ENCODE assay signal across 10 cellular contexts in the genomic region with DNA sequence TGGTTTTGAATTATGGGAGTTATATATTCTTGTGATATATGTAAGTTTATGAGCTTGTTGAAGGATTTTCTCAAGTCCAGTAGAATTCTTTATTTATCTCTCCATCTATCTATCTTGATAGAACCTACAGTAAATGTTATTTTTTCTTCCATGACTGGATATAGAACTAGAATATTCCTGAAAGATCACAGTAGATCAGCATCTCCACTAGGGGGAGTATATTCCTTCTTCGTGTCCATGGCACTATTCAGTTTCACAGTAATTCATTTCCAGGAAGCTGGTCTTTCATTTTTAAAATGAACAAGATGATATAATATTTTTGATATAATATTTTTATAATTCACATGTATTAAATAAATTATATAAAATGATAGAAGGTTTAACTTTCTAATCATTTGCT. TPM values are rescaled to one million over a fixed set of nuclear protein-coding genes. Genes with fewer than 3 reads are reported as not detected.
DNase-seq lines count a peak whose midpoint lies in the region; ATAC-seq, FAIRE-seq and TF ChIP-seq lines count a peak whose summit lies in the region.
"Had no signal": no experiment of that assay in that cellular context is flagged by ENCODE, and none has a peak within 500 bp of the region (broad histone marks: within the 10 kb centered on the region; RNA-seq: fewer than 3 reads in every experiment).

No MANE protein-coding gene starts in this region.

- CTCF ChIA-PET in endothelial cell of umbilical vein (lab: Charles Lee), result interaction anchor here (0.8 to 1.0 kb wide), 2 partner anchors 12 to 108 kb away, joined by 3 to 6 read pairs; no protein-coding TSS in a partner anchor

- no TSS peak for BruUV-seq in endothelial cell of umbilical vein (replicated peaks; lab: Mats Ljungman, UMichigan)

- H3K9ac ChIP-seq in endothelial cell of umbilical vein (replicated peaks; ENCODE audit: extremely low read depth, insufficient read depth, low read length), result no peak overlapping the region

- DNase-seq in heart left ventricle (no peak), right cardiac atrium (no peak), NCI-H82 (lab: John Stamatoyannopoulos, UW) (peak; percentile 80), endothelial cell of umbilical vein (ENCODE audit: low read depth, low spot score) (peak; percentile 1), type B pancreatic cell (ENCODE audit: extremely low spot score, unreplicated experiment) (no peak)
- no peak for DNase-seq in stimulated activated effector memory CD8-positive, alpha-beta T cell treated with anti-CD3 and anti-CD28 coated beads, Interleukin-12 subunit alpha, Interleukin-12 subunit beta, amount 100 ng/mL, for 72 hours (ENCODE audit: low spot score in 2 of 2)
- no peak for DNase-seq in activated CD4-positive, alpha-beta T cell treated with anti-CD3 and anti-CD28 coated beads, Interleukin-2, amount 50 U/mL, for 4 hours

- no peak for TF ChIP-seq POLR2A in heart left ventricle (IDR thresholded peaks at IDR 0.05)
- no peak for TF ChIP-seq POLR2A in endothelial cell of umbilical vein (IDR thresholded peaks at IDR 0.05; ENCODE audit: low read depth, low read length)

- H3K9me3 Mint-ChIP-seq in type B pancreatic cell, result no peaks in the 10 kb centered on the region
- H3K9me3 Mint-ChIP-seq in stimulated activated effector memory CD8-positive, alpha-beta T cell treated with anti-CD3 and anti-CD28 coated beads, Interleukin-12 subunit alpha, Interleukin-12 subunit beta, amount 100 ng/mL, for 72 hours, result peaks cover 5% of the 10 kb centered on the region

- peak in 10 of 12 donors; percentile 4 to 57 (median 44) for TF ChIP-seq CTCF in heart left ventricle (IDR thresholded peaks at IDR 0.05)
- TF ChIP-seq CTCF in endothelial cell of umbilical vein (IDR thresholded peaks at IDR 0.05; ENCODE audit: extremely low read depth in 1 of 2, insufficient read depth in 1 of 2, low read depth in 1 of 2, low read length in 2 of 2), result peak; percentile 17 to 28
- peak; percentile 80 for TF ChIP-seq CTCF in type B pancreatic cell (conservative IDR thresholded peaks at IDR 0.05)

- H3K79me2 ChIP-seq in endothelial cell of umbilical vein (ENCODE audit: control insufficient read depth, insufficient read depth, low read length), result no peaks in the 10 kb centered on the region

- H3K27me3 ChIP-seq in heart left ventricle, result no peaks in the 10 kb centered on the region
- H3K27me3 ChIP-seq in right cardiac atrium (ENCODE audit: control insufficient read depth, insufficient read depth), result no peaks in the 10 kb centered on the region
- H3K27me3 ChIP-seq in endothelial cell of umbilical vein (ENCODE audit: control insufficient read depth in 2 of 2, insufficient read depth in 2 of 2, low read length in 2 of 2), result no peaks in the 10 kb centered on the region
- H3K27me3 ChIP-seq: SJCRH30 had no signal

- H3K4me3 ChIP-seq in heart left ventricle, result no peak overlapping the region
- H3K4me3 ChIP-seq in right cardiac atrium (ENCODE audit: low read length), result no peak overlapping the region
- H3K4me3 ChIP-seq in endothelial cell of umbilical vein (replicated peaks in 1 of 3; ENCODE audit: insufficient read depth in 1 of 3, low read depth in 1 of 3, low read length in 3 of 3), result no peak overlapping the region
- H3K4me3 ChIP-seq: SJCRH30 had no signal

- H3K9me3 ChIP-seq in heart left ventricle (no peaks in the 10 kb centered on the region), right cardiac atrium (ENCODE audit: control insufficient read depth, low read length) (no peaks in the 10 kb centered on the region), endothelial cell of umbilical vein (replicated peaks; ENCODE audit: control insufficient read depth, insufficient read depth, low read length) (no peaks in the 10 kb centered on the region)
- H3K9me3 ChIP-seq: SJCRH30 had no signal

- no peak overlapping the region for H3K4me2 ChIP-seq in endothelial cell of umbilical vein (ENCODE audit: insufficient read depth, low read length)

- no peak overlapping the region for H2AFZ ChIP-seq in endothelial cell of umbilical vein (ENCODE audit: low read depth, low read length)

- no peaks in the 10 kb centered on the region for H3K4me1 Mint-ChIP-seq in type B pancreatic cell (ENCODE audit: unreplicated experiment)
- no peaks in the 10 kb centered on the region for H3K4me1 Mint-ChIP-seq in stimulated activated effector memory CD8-positive, alpha-beta T cell treated with anti-CD3 and anti-CD28 coated beads, Interleukin-12 subunit alpha, Interleukin-12 subunit beta, amount 100 ng/mL, for 72 hours

- no peak for FAIRE-seq in endothelial cell of umbilical vein (lab: Jason Lieb, UNC)

- H3K27me3 Mint-ChIP-seq in type B pancreatic cell, result peaks cover 2% of the 10 kb centered on the region

- POLR2A ChIA-PET in endothelial cell of umbilical vein (lab: Charles Lee), result no interaction called here

- H3K27ac ChIP-seq in heart left ventricle, result no peak overlapping the region
- no peak overlapping the region for H3K27ac ChIP-seq in right cardiac atrium (ENCODE audit: low read length)
- no peak overlapping the region for H3K27ac ChIP-seq in endothelial cell of umbilical vein (ENCODE audit: insufficient read depth, low read depth, low read length)
- H3K27ac ChIP-seq: SJCRH30 had no signal

- intact Hi-C loops in heart left ventricle (cut with DNase I) (no loop called here), right cardiac atrium (cut with DNase I) (no loop called here), endothelial cell of umbilical vein (cut with micrococcal nuclease) (loop anchor here (5.0 kb wide), 1 partner anchor 113 kb away; no protein-coding TSS in a partner anchor)

- 5 to 8% (median 7%) methylated on average over 1 of the region's 1 CpG for WGBS in heart left ventricle, 4 donors
- WGBS in right cardiac atrium, result 8% methylated on average over 1 of the region's 1 CpG

- no peak overlapping the region for H3K4me3 Mint-ChIP-seq in type B pancreatic cell
- no peak overlapping the region for H3K4me3 Mint-ChIP-seq in stimulated activated effector memory CD8-positive, alpha-beta T cell treated with anti-CD3 and anti-CD28 coated beads, Interleukin-12 subunit alpha, Interleukin-12 subunit beta, amount 100 ng/mL, for 72 hours

- no peaks in the 10 kb centered on the region for H3K9me1 ChIP-seq in endothelial cell of umbilical vein (replicated peaks; ENCODE audit: control insufficient read depth, extremely low read depth, insufficient read depth, low read length)

- ATAC-seq in heart left ventricle, result no peak
- no peak for ATAC-seq in right cardiac atrium
- no peak for ATAC-seq in HG03025 (IDR thresholded peaks at IDR 0.05; ENCODE audit: low FRiP score, unreplicated experiment)
- ATAC-seq in stimulated activated effector memory CD8-positive, alpha-beta T cell treated with anti-CD3 and anti-CD28 coated beads, Interleukin-12 subunit alpha, Interleukin-12 subunit beta, amount 100 ng/mL, for 72 hours, result no peak

- H3K4me1 ChIP-seq in heart left ventricle (no peaks in the 10 kb centered on the region), right cardiac atrium (ENCODE audit: control insufficient read depth, insufficient read depth, low read length) (no peaks in the 10 kb centered on the region), endothelial cell of umbilical vein (ENCODE audit: control insufficient read depth, extremely low read depth, insufficient read depth, low read length) (no peaks in the 10 kb centered on the region)
- H3K4me1 ChIP-seq: SJCRH30 had no signal

- no peaks in the 10 kb centered on the region for H3K36me3 ChIP-seq in heart left ventricle
- H3K36me3 ChIP-seq in endothelial cell of umbilical vein (ENCODE audit: control insufficient read depth in 2 of 2, extremely low read depth in 1 of 2, insufficient read depth in 2 of 2, low read length in 2 of 2), result no peaks in the 10 kb centered on the region
- H3K36me3 ChIP-seq: SJCRH30 had no signal

- dilution Hi-C loops in endothelial cell of umbilical vein (cut with MboI; ENCODE audit: extremely low pct_ligation_motif_present, low sequenced_read_pairs), result no loop called here

- no peaks in the 10 kb centered on the region for H3K36me3 Mint-ChIP-seq in type B pancreatic cell
- no peaks in the 10 kb centered on the region for H3K36me3 Mint-ChIP-seq in stimulated activated effector memory CD8-positive, alpha-beta T cell treated with anti-CD3 and anti-CD28 coated beads, Interleukin-12 subunit alpha, Interleukin-12 subunit beta, amount 100 ng/mL, for 72 hours

- H4K20me1 ChIP-seq in endothelial cell of umbilical vein (replicated peaks; ENCODE audit: control insufficient read depth, extremely low read depth, insufficient read depth, low read length), result no peaks in the 10 kb centered on the region

- H3K27ac Mint-ChIP-seq in type B pancreatic cell, result no peak overlapping the region
- no peak overlapping the region for H3K27ac Mint-ChIP-seq in stimulated activated effector memory CD8-positive, alpha-beta T cell treated with anti-CD3 and anti-CD28 coated beads, Interleukin-12 subunit alpha, Interleukin-12 subunit beta, amount 100 ng/mL, for 72 hours

TF ChIP-seq in endothelial cell of umbilical vein, 7 proteins besides CTCF, POLR2A, EP300 and RAD21:
- no peak for TF ChIP-seq GATA2 (IDR thresholded peaks at IDR 0.05; ENCODE audit: insufficient read depth, insufficient read length, low read depth, low read length)
- no peak for TF ChIP-seq POLR2AphosphoS5 (IDR thresholded peaks at IDR 0.05; ENCODE audit: insufficient read depth, low read depth, low read length)
- TF ChIP-seq EZH2 (IDR thresholded peaks at IDR 0.05; ENCODE audit: borderline replicate concordance, low read depth, low read length, severe bottlenecking), result no peak
- TF ChIP-seq, protein P1, sequence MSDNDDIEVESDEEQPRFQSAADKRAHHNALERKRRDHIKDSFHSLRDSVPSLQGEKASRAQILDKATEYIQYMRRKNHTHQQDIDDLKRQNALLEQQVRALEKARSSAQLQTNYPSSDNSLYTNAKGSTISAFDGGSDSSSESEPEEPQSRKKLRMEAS (IDR thresholded peaks at IDR 0.05; ENCODE audit: insufficient read depth, insufficient read length), result no peak
- TF ChIP-seq MYC (IDR thresholded peaks at IDR 0.05; ENCODE audit: low read depth, low read length), result no peak
- TF ChIP-seq JUN (IDR thresholded peaks at IDR 0.05; ENCODE audit: borderline replicate concordance, insufficient read depth, insufficient read length, low read depth), result no peak
- TF ChIP-seq FOS (IDR thresholded peaks at IDR 0.05; ENCODE audit: borderline replicate concordance, insufficient read depth, low read length), result no peak

RNA-seq across cellular contexts. Expression of a gene that starts 18.8 kb away (rescaled TPM):
- total RNA-seq in heart left ventricle, result not detected
- not detected for polyA plus RNA-seq in heart left ventricle
- not detected for total RNA-seq in right cardiac atrium
- polyA plus RNA-seq in right cardiac atrium, result not detected
- total RNA-seq in endothelial cell of umbilical vein, result not detected in 2 replicates
- polyA plus RNA-seq in endothelial cell of umbilical vein, result not detected in 2 replicates
- not detected in 2 replicates for polyA plus RNA-seq in endothelial cell of umbilical vein (2011; cell fraction: cytosol; rRNA removed)
- polyA plus RNA-seq in endothelial cell of umbilical vein (2011; cell fraction: nucleus; rRNA removed), result not detected in 2 replicates
- not detected in 2 replicates for polyA plus RNA-seq in endothelial cell of umbilical vein (2012)
- polyA minus RNA-seq in endothelial cell of umbilical vein, result not detected in 2 replicates
- 4.9 TPM for polyA minus RNA-seq in endothelial cell of umbilical vein (2011; cell fraction: cytosol; rRNA and poly(A)+ RNA removed)
- not detected in 2 replicates for polyA minus RNA-seq in endothelial cell of umbilical vein (2011; cell fraction: nucleus; rRNA and poly(A)+ RNA removed)
- 0.52 and 4.1 TPM in 2 replicates for total RNA-seq in type B pancreatic cell (ENCODE audit: low replicate concordance)
- total RNA-seq: SJCRH30, subcutaneous adipose tissue had no signal

Comparison
In these comparisons a context has a peak if more than half of its experiments do, and no peak if none do; other contexts are left out.
1. DNase-seq: peak in NCI-H82 (single experiment) and endothelial cell of umbilical vein (single experiment); none in heart left ventricle (0 of 5), right cardiac atrium (0 of 3), type B pancreatic cell (single experiment), stimulated activated effector memory CD8-positive, alpha-beta T cell treated with anti-CD3 and anti-CD28 coated beads, Interleukin-12 subunit alpha, Interleukin-12 subunit beta, amount 100 ng/mL, for 72 hours (0 of 2) and activated CD4-positive, alpha-beta T cell treated with anti-CD3 and anti-CD28 coated beads, Interleukin-2, amount 50 U/mL, for 4 hours (0 of 2).
2. CTCF ChIP-seq: peak in every context shown above with its lines; median percentile 80 in type B pancreatic cell; 44 in heart left ventricle; 22 in endothelial cell of umbilical vein.